10 cellular contexts compared by ENCODE assay signal in the genomic region with DNA sequence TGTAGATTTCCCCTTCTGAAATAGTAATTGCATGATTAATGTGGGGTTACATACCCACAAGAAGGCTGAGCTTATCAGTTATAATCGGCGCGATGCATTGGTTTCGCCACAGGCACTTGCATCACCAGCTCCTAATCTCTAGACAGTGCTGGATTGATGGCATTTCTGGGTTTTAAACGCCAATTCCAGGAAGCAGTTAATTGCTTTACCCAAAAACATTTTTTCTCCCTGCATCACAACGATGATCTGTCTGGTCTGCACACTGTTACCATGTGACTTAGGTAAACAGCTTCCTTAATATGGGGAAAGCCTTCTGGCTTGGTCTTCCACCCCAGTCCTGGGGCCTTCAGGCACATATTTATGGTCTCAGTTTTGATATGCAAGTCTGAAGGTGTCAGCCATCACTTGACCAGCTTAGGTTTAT.
DNase-seq lines count a peak whose midpoint lies in the region; ATAC-seq and TF ChIP-seq lines count a peak whose summit lies in the region.
"Had no signal": no experiment of that assay in that cellular context is flagged by ENCODE, and none has a peak within 500 bp of the region (broad histone marks: within the 10 kb centered on the region; RNA-seq: fewer than 3 reads in every experiment).

No MANE protein-coding gene starts in this region.

- no peak for TF ChIP-seq CTCF in lower lobe of right lung (IDR thresholded peaks at IDR 0.05)

- no peak overlapping the region for H3K27ac ChIP-seq in lower lobe of right lung
- H3K27ac ChIP-seq: WERI-Rb-1 had no signal

- intact Hi-C loops in lower lobe of right lung (cut with DNase I), result no loop called here

- H3K9me3 Mint-ChIP-seq in activated naive CD8-positive, alpha-beta T cell treated with anti-CD3 and anti-CD28 coated beads for 36 hours, result no peaks in the 10 kb centered on the region

- no peaks in the 10 kb centered on the region for H3K36me3 ChIP-seq in lower lobe of right lung
- H3K36me3 ChIP-seq: WERI-Rb-1 had no signal

- no peaks in the 10 kb centered on the region for H3K9me3 ChIP-seq in lower lobe of right lung

- DNase-seq in EH (ENCODE audit: low read depth) (peak; percentile 100), M059J (ENCODE audit: low read depth) (peak; percentile 100), lower lobe of right lung (no peak), superior temporal gyrus (ENCODE audit: extremely low spot score) (no peak), NCI-H748 (lab: John Stamatoyannopoulos, UW; ENCODE audit: unreplicated experiment) (no peak)
- DNase-seq in activated naive CD8-positive, alpha-beta T cell treated with anti-CD3 and anti-CD28 coated beads for 36 hours, result peak; percentile 43
- DNase-seq: NCI-H1105 treated with DMSO at 0.1 percent for 48 hours, WERI-Rb-1 had no signal

- no peak overlapping the region for H3K4me3 ChIP-seq in lower lobe of right lung

- no peak overlapping the region for H3K4me3 Mint-ChIP-seq in activated naive CD8-positive, alpha-beta T cell treated with anti-CD3 and anti-CD28 coated beads for 36 hours

- no peaks in the 10 kb centered on the region for H3K36me3 Mint-ChIP-seq in activated naive CD8-positive, alpha-beta T cell treated with anti-CD3 and anti-CD28 coated beads for 36 hours

- no peaks in the 10 kb centered on the region for H3K27me3 ChIP-seq in lower lobe of right lung (ENCODE audit: low read depth)

- H3K27ac Mint-ChIP-seq in activated naive CD8-positive, alpha-beta T cell treated with anti-CD3 and anti-CD28 coated beads for 36 hours, result peak overlapping the region; percentile 74

- ATAC-seq in lower lobe of right lung (peak; percentile 2 to 6), GM21786 (IDR thresholded peaks at IDR 0.05; ENCODE audit: unreplicated experiment) (no peak), HG02938 (IDR thresholded peaks at IDR 0.05; ENCODE audit: unreplicated experiment) (no peak)

- peaks cover 37% of the 10 kb centered on the region for H3K4me1 Mint-ChIP-seq in activated naive CD8-positive, alpha-beta T cell treated with anti-CD3 and anti-CD28 coated beads for 36 hours

- no peaks in the 10 kb centered on the region for H3K27me3 Mint-ChIP-seq in activated naive CD8-positive, alpha-beta T cell treated with anti-CD3 and anti-CD28 coated beads for 36 hours

- H3K4me1 ChIP-seq in lower lobe of right lung, result peaks cover 37% of the 10 kb centered on the region

Comparison
In these comparisons a context has a peak if more than half of its experiments do, and no peak if none do; other contexts are left out.
1. DNase-seq: peak in EH (single experiment), M059J (single experiment) and activated naive CD8-positive, alpha-beta T cell treated with anti-CD3 and anti-CD28 coated beads for 36 hours (single experiment); none in lower lobe of right lung (single experiment), superior temporal gyrus (single experiment) and NCI-H748 (single experiment).
2. ATAC-seq: peak in lower lobe of right lung (2 of 2); none in GM21786 (single experiment) and HG02938 (single experiment).